In the genomic region with DNA sequence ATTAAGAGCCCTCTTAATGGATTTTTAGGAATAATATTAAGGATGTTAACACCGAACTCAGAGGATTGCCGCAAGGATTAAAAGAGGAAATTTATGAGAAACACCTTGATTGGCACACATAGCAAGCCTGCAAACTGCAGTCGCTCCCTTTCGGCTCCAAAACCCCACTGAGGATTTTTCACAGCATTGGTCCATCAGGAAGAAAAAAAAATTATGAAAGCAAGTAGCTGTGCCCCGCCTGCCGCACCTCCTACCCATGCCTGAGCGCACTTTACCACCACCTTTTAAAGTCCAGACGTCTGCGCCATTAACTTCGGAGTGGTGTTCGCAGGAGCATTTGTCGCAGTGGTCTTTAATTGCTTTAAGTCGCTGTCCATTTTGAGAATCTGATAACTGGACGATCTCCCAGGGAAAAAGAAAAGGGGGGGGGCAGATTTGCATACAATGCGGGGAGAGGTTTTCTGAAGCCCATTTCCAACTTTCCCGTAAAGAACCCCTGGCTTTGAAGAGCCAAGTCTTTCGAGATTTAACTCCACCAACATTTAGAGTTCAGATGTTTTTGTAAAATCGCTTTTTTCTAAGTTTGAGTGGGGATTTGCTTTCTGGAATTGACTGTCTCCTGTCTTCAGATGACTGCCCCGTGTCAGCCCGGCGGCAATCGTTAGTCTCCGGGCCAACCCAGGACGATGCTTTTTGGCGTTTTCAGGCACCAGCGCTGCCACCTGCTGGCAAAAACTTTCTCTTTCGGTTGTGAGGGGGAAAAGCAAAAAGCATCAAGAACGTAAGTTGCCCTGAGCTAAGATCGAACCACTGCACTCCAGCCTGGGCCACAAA, we compare ENCODE assay signal across 1 cellular context.
TF ChIP-seq lines count a peak whose summit lies in the region.

No MANE protein-coding gene starts in this region.

TF ChIP-seq in HepG2, 621 proteins besides CTCF, POLR2A, EP300 and RAD21 (continued from another document):
- TF ChIP-seq, protein P1, sequence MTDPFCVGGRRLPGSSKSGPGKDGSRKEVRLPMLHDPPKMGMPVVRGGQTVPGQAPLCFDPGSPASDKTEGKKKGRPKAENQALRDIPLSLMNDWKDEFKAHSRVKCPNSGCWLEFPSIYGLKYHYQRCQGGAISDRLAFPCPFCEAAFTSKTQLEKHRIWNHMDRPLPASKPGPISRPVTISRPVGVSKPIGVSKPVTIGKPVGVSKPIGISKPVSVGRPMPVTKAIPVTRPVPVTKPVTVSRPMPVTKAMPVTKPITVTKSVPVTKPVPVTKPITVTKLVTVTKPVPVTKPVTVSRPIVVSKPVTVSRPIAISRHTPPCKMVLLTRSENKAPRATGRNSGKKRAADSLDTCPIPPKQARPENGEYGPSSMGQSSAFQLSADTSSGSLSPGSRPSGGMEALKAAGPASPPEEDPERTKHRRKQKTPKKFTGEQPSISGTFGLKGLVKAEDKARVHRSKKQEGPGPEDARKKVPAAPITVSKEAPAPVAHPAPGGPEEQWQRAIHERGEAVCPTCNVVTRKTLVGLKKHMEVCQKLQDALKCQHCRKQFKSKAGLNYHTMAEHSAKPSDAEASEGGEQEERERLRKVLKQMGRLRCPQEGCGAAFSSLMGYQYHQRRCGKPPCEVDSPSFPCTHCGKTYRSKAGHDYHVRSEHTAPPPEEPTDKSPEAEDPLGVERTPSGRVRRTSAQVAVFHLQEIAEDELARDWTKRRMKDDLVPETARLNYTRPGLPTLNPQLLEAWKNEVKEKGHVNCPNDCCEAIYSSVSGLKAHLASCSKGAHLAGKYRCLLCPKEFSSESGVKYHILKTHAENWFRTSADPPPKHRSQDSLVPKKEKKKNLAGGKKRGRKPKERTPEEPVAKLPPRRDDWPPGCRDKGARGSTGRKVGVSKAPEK (CRISPR knock-in tag; IDR thresholded peaks at IDR 0.05; ENCODE audit: borderline replicate concordance), result peak; percentile 81; the same call in 1 of the 2 replicates
- TF ChIP-seq ZNF281 (CRISPR knock-in tag; IDR thresholded peaks at IDR 0.05; ENCODE audit: borderline replicate concordance) (no peak), ZNF407 (CRISPR knock-in tag; IDR thresholded peaks at IDR 0.05; ENCODE audit: not compliant biosample characterization) (peak; percentile 36), SRF (IDR thresholded peaks at IDR 0.05; ENCODE audit: low read depth, low read length) (no peak), ZNF446 (CRISPR knock-in tag; IDR thresholded peaks at IDR 0.05) (no peak), ZNF598 (CRISPR knock-in tag; IDR thresholded peaks at IDR 0.05; ENCODE audit: borderline replicate concordance) (peak; percentile 71; the same call in 1 of the 2 replicates), SOX5 (CRISPR knock-in tag; IDR thresholded peaks at IDR 0.05; ENCODE audit: borderline replicate concordance) (peak; percentile 23; the same call in 1 of the 2 replicates), HOMEZ (CRISPR knock-in tag; IDR thresholded peaks at IDR 0.05; ENCODE audit: low read depth) (no peak), TARDBP (CRISPR knock-in tag; IDR thresholded peaks at IDR 0.05) (0 out of 2 replicates have a peak, but pooled peaks have one; percentile 38), ZNF44 (CRISPR knock-in tag; IDR thresholded peaks at IDR 0.05) (0 out of 2 replicates have a peak, but pooled peaks have one; percentile 41), ZNF639 (CRISPR knock-in tag; conservative IDR thresholded peaks at IDR 0.05) (0 out of 2 replicates have a peak, but pooled peaks have one; percentile 37), MAFF (IDR thresholded peaks at IDR 0.05; ENCODE audit: low read depth, low read length) (no peak), SAFB2 (CRISPR knock-in tag; IDR thresholded peaks at IDR 0.05; ENCODE audit: borderline replicate concordance, low read depth) (no peak), ZNF883 (CRISPR knock-in tag; IDR thresholded peaks at IDR 0.05; ENCODE audit: not compliant biosample characterization) (no peak), ZSCAN25 (CRISPR knock-in tag; IDR thresholded peaks at IDR 0.05) (no peak), ATM (IDR thresholded peaks at IDR 0.05; ENCODE audit: borderline replicate concordance) (no peak)
